ENCODE assay signal across 8 cellular contexts in the genomic region with DNA sequence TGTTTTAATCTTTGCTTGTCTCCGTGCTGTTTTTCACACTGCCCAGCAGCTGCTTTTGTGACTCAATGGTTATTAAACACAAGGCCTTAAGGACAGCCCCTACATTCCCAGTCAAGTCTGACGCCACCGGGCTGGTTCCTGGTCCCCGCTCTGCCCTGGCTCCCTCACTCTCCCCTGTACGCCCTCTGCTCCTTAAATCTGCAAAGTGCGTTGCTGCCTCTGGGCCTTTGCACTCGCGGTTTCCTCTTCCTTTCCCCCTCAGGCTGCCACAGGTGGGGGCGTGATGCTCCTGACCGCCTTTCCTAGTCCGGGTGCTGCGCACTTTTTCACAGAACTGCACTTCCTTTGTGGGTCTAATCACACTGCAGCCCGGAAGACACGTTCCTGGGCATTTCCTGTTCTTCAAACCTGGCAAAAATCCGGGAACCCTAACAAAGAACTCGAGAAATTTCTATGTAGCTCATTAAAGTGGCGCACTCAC. TPM values are rescaled to one million over a fixed set of nuclear protein-coding genes. Genes with fewer than 3 reads are reported as not detected.
DNase-seq lines count a peak whose midpoint lies in the region; ATAC-seq and TF ChIP-seq lines count a peak whose summit lies in the region.

No MANE protein-coding gene starts in this region.

- H3K36me3 ChIP-seq in gastroesophageal sphincter, result peaks cover 0 to 65% of the 10 kb centered on the region in 2 donors

- peaks cover 0 to 17% (median 0%) of the 10 kb centered on the region in 3 donors for H3K4me1 ChIP-seq in gastroesophageal sphincter

- H3K4me1 Mint-ChIP-seq in HFFc6 (ENCODE audit: low read depth), result peaks cover 17% of the 10 kb centered on the region
- peaks cover 68% of the 10 kb centered on the region for H3K4me1 Mint-ChIP-seq in activated T-cell treated with anti-CD3 and anti-CD28 coated beads, Interleukin-2, amount 50 U/mL, for 4 hours (ENCODE audit: low read depth)

- no peak overlapping the region for H3K4me3 ChIP-seq in gastroesophageal sphincter
- H3K4me3 ChIP-seq in skin epidermis, result no peak overlapping the region

- no peak for TF ChIP-seq CTCF in HFFc6 (IDR thresholded peaks at IDR 0.05)
- no peak for TF ChIP-seq CTCF in gastroesophageal sphincter (IDR thresholded peaks at IDR 0.05)
- TF ChIP-seq CTCF in GM13976 (IDR thresholded peaks at IDR 0.05; ENCODE audit: borderline replicate concordance, control extremely low read depth, extremely low read depth, insufficient read depth, missing control alignments), result no peak

- H3K9me3 Mint-ChIP-seq in HFFc6, result no peaks in the 10 kb centered on the region
- H3K9me3 Mint-ChIP-seq in activated T-cell treated with anti-CD3 and anti-CD28 coated beads, Interleukin-2, amount 50 U/mL, for 4 hours, result no peaks in the 10 kb centered on the region

- no peak for TF ChIP-seq POLR2A in gastroesophageal sphincter (IDR thresholded peaks at IDR 0.05)

- H3K27me3 ChIP-seq in gastroesophageal sphincter, result no peaks in the 10 kb centered on the region

- no peak for ATAC-seq in activated T-cell treated with anti-CD3 and anti-CD28 coated beads, Interleukin-2, amount 50 U/mL, for 4 hours
- ATAC-seq in gastroesophageal sphincter, result peak; percentile 32

- H3K36me3 Mint-ChIP-seq in HFFc6 (ENCODE audit: low read depth), result peaks cover 18% of the 10 kb centered on the region
- H3K36me3 Mint-ChIP-seq in activated T-cell treated with anti-CD3 and anti-CD28 coated beads, Interleukin-2, amount 50 U/mL, for 4 hours (ENCODE audit: insufficient read depth), result peaks cover 13% of the 10 kb centered on the region

- H3K27ac ChIP-seq in gastroesophageal sphincter (peak overlapping the region in 3 of 4 donors; percentile 29 to 67 (median 61)), skin epidermis (peak overlapping the region in 19 of 21 experiments; percentile 7 to 87 (median 71))

- H3K27ac Mint-ChIP-seq in HFFc6, result peak overlapping the region; percentile 90

- TF ChIP-seq EP300 in gastroesophageal sphincter (IDR thresholded peaks at IDR 0.05), result no peak

- DNase-seq in HFFc6 (no peak), GM13976 (ENCODE audit: low spot score) (no peak), amniotic stem cell (lab: John Stamatoyannopoulos, UW) (no peak)
- DNase-seq in activated T-cell treated with anti-CD3 and anti-CD28 coated beads, Interleukin-2, amount 50 U/mL, for 4 hours, result no peak
- no peak for DNase-seq in activated CD4-positive, CD25-positive, alpha-beta regulatory T cell (lab: John Stamatoyannopoulos, UW)
- no peak for DNase-seq in effector CD4-positive, alpha-beta T cell

- in situ Hi-C loops in GM13976 (cut with MboI; ENCODE audit: low sequenced_read_pairs, unreplicated experiment), result no loop called here

- H3K27me3 Mint-ChIP-seq in HFFc6 (ENCODE audit: insufficient read depth), result peaks cover 2% of the 10 kb centered on the region; the same call in 1 of the 2 replicates
- H3K27me3 Mint-ChIP-seq in activated T-cell treated with anti-CD3 and anti-CD28 coated beads, Interleukin-2, amount 50 U/mL, for 4 hours (ENCODE audit: low read depth), result no peaks in the 10 kb centered on the region

- no peak overlapping the region for H3K4me3 Mint-ChIP-seq in HFFc6
- peak overlapping the region; percentile 54 for H3K4me3 Mint-ChIP-seq in activated T-cell treated with anti-CD3 and anti-CD28 coated beads, Interleukin-2, amount 50 U/mL, for 4 hours

- H3K9me3 ChIP-seq in gastroesophageal sphincter, result no peaks in the 10 kb centered on the region

- WGBS in gastroesophageal sphincter (ENCODE audit: low coverage in 1 of 2), 2 donors, result 81 to 88% methylated on average over 9 to 16 of the region's 17 CpGs

RNA-seq across cellular contexts. Expression of gene NOSIP, which starts 25.6 kb away (rescaled TPM):
- total RNA-seq in HFFc6 (2021; fragmentation: NEBNext Ultra II Directional; extraction: Animal tissue kit (Norgen Biotek cat#: 25700)), result 10 to 100 TPM; 66.0 to 79.7 (median 72.4) TPM
- total RNA-seq in activated T-cell treated with anti-CD3 and anti-CD28 coated beads, Interleukin-2, amount 50 U/mL, for 4 hours, result 10 to 100 TPM; 86.0 to 89.6 (median 87.0) TPM
- total RNA-seq in gastroesophageal sphincter, result 10 to 100 TPM; 45.5 to 59.6 (median 51.8) TPM

RNA-seq across cellular contexts. Expression of gene PRRG2, which starts 26.4 kb away (rescaled TPM):
- total RNA-seq in HFFc6 (2021; fragmentation: NEBNext Ultra II Directional; extraction: Animal tissue kit (Norgen Biotek cat#: 25700)), result under 1 TPM; 0.33 to 0.69 (median 0.42) TPM
- total RNA-seq in activated T-cell treated with anti-CD3 and anti-CD28 coated beads, Interleukin-2, amount 50 U/mL, for 4 hours, result 1 to 10 TPM; 1.0 to 1.4 (median 1.3) TPM
- 1 to 10 TPM in 2 of 4 donors, not detected in 2; 1.0 to 1.1 TPM for total RNA-seq in gastroesophageal sphincter

RNA-seq across cellular contexts. Expression of gene RCN3, which starts 26.9 kb away (rescaled TPM):
- 100 to 1,000 TPM; 117 to 316 (median 287) TPM for total RNA-seq in HFFc6 (2021; fragmentation: NEBNext Ultra II Directional; extraction: Animal tissue kit (Norgen Biotek cat#: 25700))
- 1 to 10 TPM; 2.4 to 4.0 (median 3.5) TPM for total RNA-seq in activated T-cell treated with anti-CD3 and anti-CD28 coated beads, Interleukin-2, amount 50 U/mL, for 4 hours
- 10 to 100 TPM in 3 of 4 donors, 1 to 10 TPM in 1; 8.2 to 21.0 (median 12.0) TPM for total RNA-seq in gastroesophageal sphincter

RNA-seq across cellular contexts. Expression of gene PRR12, which starts 36.2 kb away (rescaled TPM):
- total RNA-seq in HFFc6 (2021; fragmentation: NEBNext Ultra II Directional; extraction: Animal tissue kit (Norgen Biotek cat#: 25700)), result 10 to 100 TPM; 23.3 to 26.2 (median 24.3) TPM
- 10 to 100 TPM; 28.0 to 33.1 (median 28.7) TPM for total RNA-seq in activated T-cell treated with anti-CD3 and anti-CD28 coated beads, Interleukin-2, amount 50 U/mL, for 4 hours
- total RNA-seq in gastroesophageal sphincter, result 10 to 100 TPM in 3 of 4 donors, 1 to 10 TPM in 1; 9.3 to 24.1 (median 14.8) TPM

RNA-seq across cellular contexts. Expression of gene FCGRT, which starts 42.3 kb away (rescaled TPM):
- 10 to 100 TPM; 33.2 to 39.3 (median 37.4) TPM for total RNA-seq in HFFc6 (2021; fragmentation: NEBNext Ultra II Directional; extraction: Animal tissue kit (Norgen Biotek cat#: 25700))
- total RNA-seq in activated T-cell treated with anti-CD3 and anti-CD28 coated beads, Interleukin-2, amount 50 U/mL, for 4 hours, result 1 to 10 TPM; 5.8 to 9.5 (median 8.9) TPM
- total RNA-seq in gastroesophageal sphincter, result 100 to 1,000 TPM in 3 of 4 donors, 10 to 100 TPM in 1; 78.6 to 255 (median 158) TPM

Comparison
In these comparisons a context has a peak if more than half of its experiments do, and no peak if none do; other contexts are left out.
1. RNA of gene RCN3, which starts 26.9 kb away (total RNA-seq): 117 to 316 TPM in HFFc6; 8.2 to 21.0 TPM in gastroesophageal sphincter and 2.4 to 4.0 TPM in activated T-cell treated with anti-CD3 and anti-CD28 coated beads, Interleukin-2, amount 50 U/mL, for 4 hours; every median in the first group is over 4 times any median in the second.